ENCODE assay signal across 8 cellular contexts in genomic region chr2:105168543-105168942, GRCh38.
"Had no signal": no experiment of that assay in that cellular context is flagged by ENCODE, and none has a peak within 500 bp of the region (broad histone marks: within the 10 kb centered on the region; RNA-seq: fewer than 3 reads in every experiment).

No MANE protein-coding gene starts in this region.

- DNase-seq: GDM1, GF-D8 had no signal

- ATAC-seq: GM12878 had no signal

- FAIRE-seq: G401.6, GM12878, GM12891, GM12892, GM18507, GM19239 had no signal

- H3K4me3 ChIP-seq: GM12878 had no signal
